In the genomic region with DNA sequence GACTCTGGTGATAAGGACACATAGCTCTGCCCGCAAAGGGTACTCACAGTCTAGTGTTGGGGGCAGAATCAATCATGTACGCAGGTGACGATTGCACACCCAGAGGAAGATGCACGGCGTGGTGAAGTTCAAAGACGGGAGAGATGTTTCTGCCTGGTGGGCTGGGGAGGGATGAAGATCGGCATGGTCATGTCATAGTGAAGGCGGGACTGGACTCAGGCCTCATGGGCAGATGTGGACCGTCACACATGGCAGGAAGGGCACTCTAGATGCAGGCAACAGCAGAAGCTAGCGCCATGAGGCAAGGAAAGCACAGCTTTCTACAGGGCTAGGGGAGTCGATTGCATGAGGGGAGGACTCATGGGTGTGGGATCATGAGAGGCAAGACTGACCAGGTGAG, we compare ENCODE assay signal across 1 cellular context.
TF ChIP-seq lines count a peak whose summit lies in the region.

No MANE protein-coding gene starts in this region.

TF ChIP-seq in HEK293, 187 proteins besides CTCF, POLR2A, EP300 and RAD21 (continued from another document):
- no peak for TF ChIP-seq ZSCAN30 (tag by site-specific recombination; IDR thresholded peaks at IDR 0.05)
TF ChIP-seq in HEK293: peak in this region for 1.
